In genomic region chr15:67242665-67243064, GRCh38 we compare ENCODE assay signal across 1 cellular context.
TF ChIP-seq lines count a peak whose summit lies in the region.

No MANE protein-coding gene starts in this region.

TF ChIP-seq in HEK293, 187 proteins besides CTCF, POLR2A, EP300 and RAD21 (continued from another document):
- TF ChIP-seq, protein P1, sequence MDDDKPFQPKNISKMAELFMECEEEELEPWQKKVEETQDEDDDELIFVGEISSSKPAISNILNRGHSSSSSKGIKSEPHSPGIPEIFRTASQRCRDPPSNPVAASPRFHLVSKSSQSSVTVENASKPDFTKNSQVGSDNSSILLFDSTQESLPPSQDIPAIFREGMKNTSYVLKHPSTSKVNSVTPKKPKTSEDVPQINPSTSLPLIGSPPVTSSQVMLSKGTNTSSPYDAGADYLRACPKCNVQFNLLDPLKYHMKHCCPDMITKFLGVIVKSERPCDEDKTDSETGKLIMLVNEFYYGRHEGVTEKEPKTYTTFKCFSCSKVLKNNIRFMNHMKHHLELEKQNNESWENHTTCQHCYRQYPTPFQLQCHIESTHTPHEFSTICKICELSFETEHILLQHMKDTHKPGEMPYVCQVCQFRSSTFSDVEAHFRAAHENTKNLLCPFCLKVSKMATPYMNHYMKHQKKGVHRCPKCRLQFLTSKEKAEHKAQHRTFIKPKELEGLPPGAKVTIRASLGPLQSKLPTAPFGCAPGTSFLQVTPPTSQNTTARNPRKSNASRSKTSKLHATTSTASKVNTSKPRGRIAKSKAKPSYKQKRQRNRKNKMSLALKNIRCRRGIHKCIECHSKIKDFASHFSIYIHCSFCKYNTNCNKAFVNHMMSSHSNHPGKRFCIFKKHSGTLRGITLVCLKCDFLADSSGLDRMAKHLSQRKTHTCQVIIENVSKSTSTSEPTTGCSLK (tag by site-specific recombination; IDR thresholded peaks at IDR 0.05), result no peak
- no peak for TF ChIP-seq HIC1 (tag by site-specific recombination; IDR thresholded peaks at IDR 0.05)
- TF ChIP-seq, protein P2, sequence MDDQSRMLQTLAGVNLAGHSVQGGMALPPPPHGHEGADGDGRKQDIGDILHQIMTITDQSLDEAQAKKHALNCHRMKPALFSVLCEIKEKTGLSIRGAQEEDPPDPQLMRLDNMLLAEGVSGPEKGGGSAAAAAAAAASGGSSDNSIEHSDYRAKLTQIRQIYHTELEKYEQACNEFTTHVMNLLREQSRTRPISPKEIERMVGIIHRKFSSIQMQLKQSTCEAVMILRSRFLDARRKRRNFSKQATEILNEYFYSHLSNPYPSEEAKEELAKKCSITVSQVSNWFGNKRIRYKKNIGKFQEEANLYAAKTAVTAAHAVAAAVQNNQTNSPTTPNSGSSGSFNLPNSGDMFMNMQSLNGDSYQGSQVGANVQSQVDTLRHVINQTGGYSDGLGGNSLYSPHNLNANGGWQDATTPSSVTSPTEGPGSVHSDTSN (CRISPR knock-in tag; IDR thresholded peaks at IDR 0.05), result no peak
- no peak for TF ChIP-seq ZNF366 (tag by site-specific recombination; conservative IDR thresholded peaks at IDR 0.05)
- no peak for TF ChIP-seq KLF7 (tag by site-specific recombination; IDR thresholded peaks at IDR 0.05; ENCODE audit: borderline replicate concordance)
- TF ChIP-seq, protein P3, sequence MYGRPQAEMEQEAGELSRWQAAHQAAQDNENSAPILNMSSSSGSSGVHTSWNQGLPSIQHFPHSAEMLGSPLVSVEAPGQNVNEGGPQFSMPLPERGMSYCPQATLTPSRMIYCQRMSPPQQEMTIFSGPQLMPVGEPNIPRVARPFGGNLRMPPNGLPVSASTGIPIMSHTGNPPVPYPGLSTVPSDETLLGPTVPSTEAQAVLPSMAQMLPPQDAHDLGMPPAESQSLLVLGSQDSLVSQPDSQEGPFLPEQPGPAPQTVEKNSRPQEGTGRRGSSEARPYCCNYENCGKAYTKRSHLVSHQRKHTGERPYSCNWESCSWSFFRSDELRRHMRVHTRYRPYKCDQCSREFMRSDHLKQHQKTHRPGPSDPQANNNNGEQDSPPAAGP (tag by site-specific recombination; IDR thresholded peaks at IDR 0.05), result no peak
- TF ChIP-seq MYNN (tag by site-specific recombination; IDR thresholded peaks at IDR 0.05; ENCODE audit: borderline replicate concordance), result no peak
- TF ChIP-seq GLI2 (tag by site-specific recombination; IDR thresholded peaks at IDR 0.05; ENCODE audit: borderline replicate concordance, low read depth), result no peak
- no peak for TF ChIP-seq PATZ1 (tag by site-specific recombination; IDR thresholded peaks at IDR 0.05)
- no peak for TF ChIP-seq ZNF707 (tag by site-specific recombination; IDR thresholded peaks at IDR 0.05)
- TF ChIP-seq ZIC2 (tag by site-specific recombination; IDR thresholded peaks at IDR 0.05), result no peak
- peak; percentile 73 for TF ChIP-seq ZBTB17 (tag by site-specific recombination; IDR thresholded peaks at IDR 0.05)
- no peak for TF ChIP-seq ZNF133 (tag by site-specific recombination; IDR thresholded peaks at IDR 0.05)
- no peak for TF ChIP-seq ZNF350 (tag by site-specific recombination; IDR thresholded peaks at IDR 0.05)
- TF ChIP-seq HOXC10 (CRISPR knock-in tag; IDR thresholded peaks at IDR 0.05), result no peak
- peak; percentile 65 for TF ChIP-seq ZBTB44 (tag by site-specific recombination; IDR thresholded peaks at IDR 0.05)
- no peak; the same call in 1 of the 2 replicates for TF ChIP-seq ZNF692 (tag by site-specific recombination; IDR thresholded peaks at IDR 0.05)
